1 cellular context compared by ENCODE assay signal in genomic region chr10:102964713-102965112, GRCh38.
TF ChIP-seq lines count a peak whose summit lies in the region.

No MANE protein-coding gene starts in this region.

TF ChIP-seq in IMR-90, 13 proteins besides CTCF, POLR2A, EP300 and RAD21 (continued from another document):
- TF ChIP-seq MXI1 (IDR thresholded peaks at IDR 0.05; ENCODE audit: borderline replicate concordance, low read depth, low read length) (no peak), RFX5 (IDR thresholded peaks at IDR 0.05; ENCODE audit: low read depth, low read length) (no peak), CEBPB (IDR thresholded peaks at IDR 0.05; ENCODE audit: low read depth, low read length) (no peak), BHLHE40 (IDR thresholded peaks at IDR 0.05; ENCODE audit: low read depth, low read length) (no peak), MAZ (IDR thresholded peaks at IDR 0.05; ENCODE audit: borderline replicate concordance, low read depth, low read length) (no peak), SMC3 (IDR thresholded peaks at IDR 0.05; ENCODE audit: low read depth, low read length) (no peak), USF2 (IDR thresholded peaks at IDR 0.05; ENCODE audit: low read depth, low read length) (no peak)
